In the genomic region with DNA sequence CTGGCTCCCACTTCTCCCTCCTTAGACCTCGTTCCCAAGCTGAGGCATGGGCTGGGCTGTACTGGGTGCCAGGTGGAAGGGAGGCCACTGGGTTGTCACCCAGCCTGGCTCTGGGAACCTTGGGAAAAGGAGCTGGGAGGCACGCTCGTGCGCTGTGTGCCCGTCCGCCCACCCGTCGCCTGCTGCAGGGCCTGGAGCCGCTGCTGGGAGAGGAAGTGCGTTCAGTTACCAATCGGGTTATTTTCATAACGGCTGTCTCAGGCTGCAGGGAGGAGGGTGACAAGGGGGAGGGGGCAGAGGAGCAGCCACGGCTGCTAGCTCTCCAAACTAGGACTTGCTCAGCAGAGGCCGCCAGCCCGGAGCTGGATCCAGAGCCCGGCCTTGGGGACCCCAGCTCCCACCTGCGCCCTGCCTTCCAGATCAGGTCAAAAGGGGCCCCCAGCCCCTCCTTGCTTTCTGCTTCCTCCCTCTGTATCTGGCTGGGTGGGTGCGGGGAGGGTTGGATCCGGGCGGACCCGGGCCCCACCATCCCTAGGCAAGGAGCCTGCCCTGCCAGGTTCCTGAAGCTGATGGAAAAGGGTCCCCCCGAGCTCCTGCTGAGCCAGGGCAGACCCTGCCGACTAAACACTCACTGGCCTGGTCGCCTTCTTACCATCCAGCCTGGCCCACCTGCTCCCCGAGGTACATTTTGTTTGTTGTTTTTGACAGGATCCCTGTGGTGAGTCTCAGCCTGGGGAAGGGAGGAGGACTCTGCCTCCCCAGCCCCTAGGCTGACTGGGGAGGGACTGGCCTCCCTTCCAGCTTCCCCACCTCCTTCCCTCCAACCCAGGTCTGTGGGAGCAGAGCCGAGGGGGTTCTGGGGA, we compare ENCODE assay signal across 8 cellular contexts. TPM values are rescaled to one million over a fixed set of nuclear protein-coding genes. Genes with fewer than 3 reads are reported as not detected.
DNase-seq lines count a peak whose midpoint lies in the region; ATAC-seq, FAIRE-seq and TF ChIP-seq lines count a peak whose summit lies in the region.
"Had no signal": no experiment of that assay in that cellular context is flagged by ENCODE, and none has a peak within 500 bp of the region (broad histone marks: within the 10 kb centered on the region; RNA-seq: fewer than 3 reads in every experiment).

No MANE protein-coding gene starts in this region.

- FAIRE-seq in D721Med (lab: Jason Lieb, UNC), result no peak
- FAIRE-seq: bronchial epithelial cell had no signal

- intact Hi-C loops in activated T-helper 1 cell treated with anti-CD3 and anti-CD28 coated beads, Interleukin-12 subunit alpha, Interleukin-12 subunit beta, Interleukin-2, Interleukin-4 antibody, amounts not matched to agents 30 ng/mL and 10 ng/mL and 1 ng/mL, durations not matched to agents 14 hours and 24 hours and 36 hours (cut with micrococcal nuclease), result loop anchor here (1.0 kb wide), 1 partner anchor 12 kb away; no protein-coding TSS in a partner anchor
- intact Hi-C loops in Right ventricle myocardium superior (cut with DNase I), result no loop called here

- peaks cover 3% of the 10 kb centered on the region for H3K36me3 Mint-ChIP-seq in activated T-helper 1 cell treated with anti-CD3 and anti-CD28 coated beads, Interleukin-12 subunit alpha, Interleukin-12 subunit beta, Interleukin-2, Interleukin-4 antibody, amounts not matched to agents 30 ng/mL and 10 ng/mL and 1 ng/mL, durations not matched to agents 14 hours and 24 hours and 36 hours (ENCODE audit: low read depth)

- H3K27ac Mint-ChIP-seq in activated T-helper 1 cell treated with anti-CD3 and anti-CD28 coated beads, Interleukin-12 subunit alpha, Interleukin-12 subunit beta, Interleukin-2, Interleukin-4 antibody, amounts not matched to agents 30 ng/mL and 10 ng/mL and 1 ng/mL, durations not matched to agents 14 hours and 24 hours and 36 hours, result peak overlapping the region; percentile 87

- H3K4me1 Mint-ChIP-seq in activated T-helper 1 cell treated with anti-CD3 and anti-CD28 coated beads, Interleukin-12 subunit alpha, Interleukin-12 subunit beta, Interleukin-2, Interleukin-4 antibody, amounts not matched to agents 30 ng/mL and 10 ng/mL and 1 ng/mL, durations not matched to agents 14 hours and 24 hours and 36 hours (ENCODE audit: low read depth), result peaks cover 35% of the 10 kb centered on the region

- no peak for TF ChIP-seq CTCF in D721Med (IDR thresholded peaks at IDR 0.05; ENCODE audit: insufficient read depth, missing control alignments)

- DNase-seq in NOMO-1 treated with dmso at 0.1 percent for 144 hours (lab: John Stamatoyannopoulos, UW; ENCODE audit: unreplicated experiment), result peak; percentile 88
- DNase-seq in activated T-helper 1 cell treated with anti-CD3 and anti-CD28 coated beads, Interleukin-12 subunit alpha, Interleukin-12 subunit beta, Interleukin-2, Interleukin-4 antibody, amounts not matched to agents 30 ng/mL and 10 ng/mL and 1 ng/mL, durations not matched to agents 14 hours and 24 hours and 36 hours (ENCODE audit: low spot score), result peak; percentile 52
- peak; percentile 82 for DNase-seq in Right ventricle myocardium superior
- DNase-seq in retina, result peak; percentile 83
- DNase-seq in D721Med (ENCODE audit: insufficient read length, low spot score), result no peak

- no peaks in the 10 kb centered on the region for H3K9me3 Mint-ChIP-seq in activated T-helper 1 cell treated with anti-CD3 and anti-CD28 coated beads, Interleukin-12 subunit alpha, Interleukin-12 subunit beta, Interleukin-2, Interleukin-4 antibody, amounts not matched to agents 30 ng/mL and 10 ng/mL and 1 ng/mL, durations not matched to agents 14 hours and 24 hours and 36 hours

- ATAC-seq in GM18868 (IDR thresholded peaks at IDR 0.05; ENCODE audit: unreplicated experiment), result peak; percentile 94
- ATAC-seq in HG02973 (IDR thresholded peaks at IDR 0.05; ENCODE audit: unreplicated experiment), result peak; percentile 76
- ATAC-seq in Right ventricle myocardium superior (ENCODE audit: poor library complexity), result peak; percentile 82

- no peaks in the 10 kb centered on the region for H3K27me3 Mint-ChIP-seq in activated T-helper 1 cell treated with anti-CD3 and anti-CD28 coated beads, Interleukin-12 subunit alpha, Interleukin-12 subunit beta, Interleukin-2, Interleukin-4 antibody, amounts not matched to agents 30 ng/mL and 10 ng/mL and 1 ng/mL, durations not matched to agents 14 hours and 24 hours and 36 hours (ENCODE audit: insufficient read depth)

- H3K4me3 Mint-ChIP-seq in activated T-helper 1 cell treated with anti-CD3 and anti-CD28 coated beads, Interleukin-12 subunit alpha, Interleukin-12 subunit beta, Interleukin-2, Interleukin-4 antibody, amounts not matched to agents 30 ng/mL and 10 ng/mL and 1 ng/mL, durations not matched to agents 14 hours and 24 hours and 36 hours, result peak overlapping the region; percentile 78

RNA-seq across cellular contexts. Expression of a gene that starts 14.3 kb away (rescaled TPM):
- 101 TPM in 2 replicates for total RNA-seq in activated T-helper 1 cell treated with anti-CD3 and anti-CD28 coated beads, Interleukin-12 subunit alpha, Interleukin-12 subunit beta, Interleukin-2, Interleukin-4 antibody, amounts not matched to agents 30 ng/mL and 10 ng/mL and 1 ng/mL, durations not matched to agents 14 hours and 24 hours and 36 hours
- 65.8 TPM for total RNA-seq in Right ventricle myocardium superior

RNA-seq across cellular contexts. Expression of a gene that starts 20.0 kb away (rescaled TPM):
- 5.0 and 7.1 TPM in 2 replicates for total RNA-seq in activated T-helper 1 cell treated with anti-CD3 and anti-CD28 coated beads, Interleukin-12 subunit alpha, Interleukin-12 subunit beta, Interleukin-2, Interleukin-4 antibody, amounts not matched to agents 30 ng/mL and 10 ng/mL and 1 ng/mL, durations not matched to agents 14 hours and 24 hours and 36 hours
- 4.7 TPM for total RNA-seq in Right ventricle myocardium superior

RNA-seq across cellular contexts. Expression of a gene that starts 30.1 kb away (rescaled TPM):
- 1.2 TPM in 2 replicates for total RNA-seq in activated T-helper 1 cell treated with anti-CD3 and anti-CD28 coated beads, Interleukin-12 subunit alpha, Interleukin-12 subunit beta, Interleukin-2, Interleukin-4 antibody, amounts not matched to agents 30 ng/mL and 10 ng/mL and 1 ng/mL, durations not matched to agents 14 hours and 24 hours and 36 hours
- not detected for total RNA-seq in Right ventricle myocardium superior
- total RNA-seq: bronchial epithelial cell had no signal
